ENCODE assay signal across 24 cellular contexts in genomic region chr18:29457316-29457715, GRCh38.
"Had no signal": no experiment of that assay in that cellular context is flagged by ENCODE, and none has a peak within 500 bp of the region (broad histone marks: within the 10 kb centered on the region; RNA-seq: fewer than 3 reads in every experiment).

No MANE protein-coding gene starts in this region.

- ATAC-seq: naive thymus-derived CD8-positive, alpha-beta T cell; right lobe of liver; stimulated activated naive B cell treated with anti-CD40 and anti-IgM and Interleukin-4, amounts not matched to agents 10 μg/mL and 1 μg/mL and 100 μg/mL, for 72 hours had no signal

- H3K9me3 ChIP-seq: left ventricle myocardium inferior, right lobe of liver, vagina had no signal

- DNase-seq: activated CD4-positive, alpha-beta T cell treated with anti-CD3 and anti-CD28 coated beads for 4 hours; activated CD4-positive, alpha-beta T cell treated with anti-CD3 and anti-CD28 coated beads, Interleukin-2, amount 50 U/mL, for 48 hours; activated CD4-positive, CD25-positive, alpha-beta regulatory T cell; activated effector memory CD4-positive, alpha-beta T cell treated with Interleukin-2 at 50 U/mL for 16 hours; activated naive CD4-positive, alpha-beta T cell treated with anti-CD3 and anti-CD28 coated beads for 36 hours; activated naive CD8-positive, alpha-beta T cell treated with anti-CD3 and anti-CD28 coated beads, Interleukin-2, amount 10 ng/mL, durations not matched to agents 7 days and 5 days; activated T-cell treated with anti-CD3 and anti-CD28 coated beads, Interleukin-2, amount 50 U/mL, for 48 hours; amygdala; effector CD4-positive, alpha-beta T cell; foreskin melanocyte; immature natural killer cell; kidney glomerular epithelial cell; left ventricle myocardium inferior; right lobe of liver; stimulated activated CD4-positive, alpha-beta T cell treated with anti-CD3 and anti-CD28 coated beads, Interleukin-15, amount 100 ng/mL, for 24 hours; stimulated activated CD8-positive, alpha-beta memory T cell treated with anti-CD3 and anti-CD28 coated beads, Interleukin-4, amount 100 ng/mL, for 48 hours; stimulated activated naive B cell treated with anti-CD40 and anti-IgM and Interleukin-4, amounts not matched to agents 10 μg/mL and 1 μg/mL and 100 μg/mL, for 72 hours had no signal

- H3K27me3 ChIP-seq: hepatocyte, neural progenitor cell, right lobe of liver, vagina had no signal

- H3K36me3 ChIP-seq: left ventricle myocardium inferior, neural progenitor cell, right lobe of liver, vagina had no signal

- H3K4me1 ChIP-seq: left ventricle myocardium inferior, neural progenitor cell, right lobe of liver, vagina had no signal

- H3K4me1 Mint-ChIP-seq: activated naive CD8-positive, alpha-beta T cell treated with anti-CD3 and anti-CD28 coated beads, Interleukin-2, amount 10 ng/mL, durations not matched to agents 7 days and 5 days; immature natural killer cell; naive thymus-derived CD8-positive, alpha-beta T cell; neural progenitor cell; stimulated activated naive B cell treated with anti-CD40 and anti-IgM and Interleukin-4, amounts not matched to agents 10 μg/mL and 1 μg/mL and 100 μg/mL, for 72 hours had no signal

- H3K27me3 Mint-ChIP-seq: activated naive CD8-positive, alpha-beta T cell treated with anti-CD3 and anti-CD28 coated beads, Interleukin-2, amount 10 ng/mL, durations not matched to agents 7 days and 5 days; naive thymus-derived CD8-positive, alpha-beta T cell; stimulated activated naive B cell treated with anti-CD40 and anti-IgM and Interleukin-4, amounts not matched to agents 10 μg/mL and 1 μg/mL and 100 μg/mL, for 72 hours; type B pancreatic cell had no signal

- H3K36me3 Mint-ChIP-seq: activated naive CD8-positive, alpha-beta T cell treated with anti-CD3 and anti-CD28 coated beads, Interleukin-2, amount 10 ng/mL, durations not matched to agents 7 days and 5 days; immature natural killer cell; naive thymus-derived CD8-positive, alpha-beta T cell; neural progenitor cell; stimulated activated naive B cell treated with anti-CD40 and anti-IgM and Interleukin-4, amounts not matched to agents 10 μg/mL and 1 μg/mL and 100 μg/mL, for 72 hours; type B pancreatic cell had no signal

- H3K4me3 Mint-ChIP-seq: activated naive CD4-positive, alpha-beta T cell treated with anti-CD3 and anti-CD28 coated beads for 36 hours; activated naive CD8-positive, alpha-beta T cell treated with anti-CD3 and anti-CD28 coated beads, Interleukin-2, amount 10 ng/mL, durations not matched to agents 7 days and 5 days; immature natural killer cell; mesothelial cell of epicardium; naive thymus-derived CD8-positive, alpha-beta T cell; neural progenitor cell; stimulated activated naive B cell treated with anti-CD40 and anti-IgM and Interleukin-4, amounts not matched to agents 10 μg/mL and 1 μg/mL and 100 μg/mL, for 72 hours; type B pancreatic cell had no signal

- H3K9me3 Mint-ChIP-seq: neural progenitor cell; stimulated activated naive B cell treated with anti-CD40 and anti-IgM and Interleukin-4, amounts not matched to agents 10 μg/mL and 1 μg/mL and 100 μg/mL, for 72 hours; type B pancreatic cell had no signal

- H3K4me3 ChIP-seq: hepatocyte, left ventricle myocardium inferior, neural progenitor cell, right lobe of liver, skin epidermis, vagina had no signal

- H3K27ac ChIP-seq: hepatocyte, left ventricle myocardium inferior, neural progenitor cell, right lobe of liver, skin epidermis, vagina had no signal

- H3K27ac Mint-ChIP-seq: activated naive CD4-positive, alpha-beta T cell treated with anti-CD3 and anti-CD28 coated beads for 36 hours; activated naive CD8-positive, alpha-beta T cell treated with anti-CD3 and anti-CD28 coated beads, Interleukin-2, amount 10 ng/mL, durations not matched to agents 7 days and 5 days; mesothelial cell of epicardium; naive thymus-derived CD8-positive, alpha-beta T cell; neural progenitor cell; stimulated activated naive B cell treated with anti-CD40 and anti-IgM and Interleukin-4, amounts not matched to agents 10 μg/mL and 1 μg/mL and 100 μg/mL, for 72 hours; type B pancreatic cell had no signal
